18 cellular contexts compared by ENCODE assay signal in the genomic region with DNA sequence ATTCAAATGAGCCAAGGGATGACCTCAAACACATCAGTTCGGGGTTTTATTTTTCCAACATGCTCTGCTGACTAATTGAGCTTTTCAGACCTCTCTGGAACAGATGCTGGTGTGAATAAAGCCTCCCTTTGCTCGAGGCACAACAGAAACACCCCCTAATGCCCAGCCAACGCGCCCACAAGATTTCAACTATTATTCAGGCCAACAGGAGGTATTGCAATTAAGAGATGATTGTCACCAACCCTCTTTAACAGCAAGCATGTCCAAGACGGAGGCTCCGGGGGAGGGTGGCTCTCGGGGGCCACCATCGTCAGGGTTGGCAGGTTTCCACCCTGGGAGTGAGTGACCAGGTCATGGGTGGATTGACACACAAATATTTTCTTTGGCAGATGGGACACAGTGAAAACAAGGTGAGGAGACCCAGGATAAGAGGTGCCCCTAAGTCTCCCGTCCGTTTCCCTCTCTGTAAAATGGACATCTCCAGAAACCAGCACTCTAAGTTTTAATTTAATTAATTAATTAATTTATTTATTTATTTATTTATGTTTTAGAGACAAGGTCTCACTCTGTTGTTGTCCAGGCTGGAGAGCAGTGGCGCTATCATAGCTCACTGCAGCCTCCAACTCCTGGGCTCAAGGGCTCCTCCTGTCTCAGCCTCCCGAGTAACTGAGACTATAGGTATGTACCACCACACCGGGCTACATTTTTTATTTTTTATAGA. TPM values are rescaled to one million over a fixed set of nuclear protein-coding genes. Genes with fewer than 3 reads are reported as not detected.
DNase-seq lines count a peak whose midpoint lies in the region; ATAC-seq, FAIRE-seq and TF ChIP-seq lines count a peak whose summit lies in the region.
"Had no signal": no experiment of that assay in that cellular context is flagged by ENCODE, and none has a peak within 500 bp of the region (broad histone marks: within the 10 kb centered on the region; RNA-seq: fewer than 3 reads in every experiment).

No MANE protein-coding gene starts in this region.

- TF ChIP-seq CTCF in A549 (IDR thresholded peaks at IDR 0.05) (no peak), HEK293 (tag by site-specific recombination; IDR thresholded peaks at IDR 0.05) (no peak), osteocyte (IDR thresholded peaks at IDR 0.05) (no peak)

- H4K91ac ChIP-seq in neuronal stem cell (ENCODE audit: low read depth, low read length, poor library complexity) = no peak overlapping the region

- no peak overlapping the region for H3K4me3 Mint-ChIP-seq in osteocyte (ENCODE audit: unreplicated experiment)

- no peaks in the 10 kb centered on the region for H3K79me1 ChIP-seq in neuronal stem cell (ENCODE audit: low read depth, low read length)

- no peak for FAIRE-seq in A549 (lab: Jason Lieb, UNC)
- FAIRE-seq: G401.6 had no signal

- H3K4me1 ChIP-seq in A549 (peaks cover 13% of the 10 kb centered on the region; the same call in 1 of the 3 replicates), HEK293 (ENCODE audit: control insufficient read depth, insufficient read depth, low read length) (no peaks in the 10 kb centered on the region), neuronal stem cell (ENCODE audit: control insufficient read depth in 2 of 2, insufficient read depth in 1 of 2, low read depth in 1 of 2, low read length in 2 of 2) (peaks cover 0 to 4% of the 10 kb centered on the region in 2 donors)
- H3K4me1 ChIP-seq: SJCRH30 had no signal

- H2AK5ac ChIP-seq in neuronal stem cell (ENCODE audit: low read depth, low read length) = no peak overlapping the region

- H3K4me1 Mint-ChIP-seq in osteocyte (ENCODE audit: unreplicated experiment) = peaks cover 23% of the 10 kb centered on the region

- H3K27me3 Mint-ChIP-seq in osteocyte (ENCODE audit: unreplicated experiment) = peaks cover 10% of the 10 kb centered on the region

- no peak overlapping the region for H2BK12ac ChIP-seq in neuronal stem cell (ENCODE audit: low read length)

- H3K9me3 ChIP-seq in A549 = peaks cover 9% of the 10 kb centered on the region; the same call in 1 of the 3 replicates
- H3K9me3 ChIP-seq in HEK293 (ENCODE audit: control insufficient read depth, insufficient read depth, low read depth, low read length) = no peaks in the 10 kb centered on the region
- peaks cover 0 to 3% of the 10 kb centered on the region in 2 donors for H3K9me3 ChIP-seq in neuronal stem cell (replicated peaks in 1 of 2; ENCODE audit: control insufficient read depth in 2 of 2, insufficient read depth in 1 of 2, low read depth in 1 of 2, low read length in 2 of 2)
- H3K9me3 ChIP-seq: HAP-1, SJCRH30 had no signal

- TF ChIP-seq EP300 in A549 (IDR thresholded peaks at IDR 0.05) = no peak

- no peak overlapping the region for H3K23ac ChIP-seq in neuronal stem cell (ENCODE audit: low read depth, low read length, poor library complexity)

- H3K27ac ChIP-seq in A549 = no peak overlapping the region
- no peak overlapping the region for H3K27ac ChIP-seq in HEK293 (ENCODE audit: extremely low read depth, low read depth, low read length)
- H3K27ac ChIP-seq in neuronal stem cell (replicated peaks; ENCODE audit: low read length) = no peak overlapping the region
- H3K27ac ChIP-seq: GM23248, HL-60, PC-9, SJCRH30 had no signal

- ATAC-seq in A549 = no peak

- no peak overlapping the region for H3K9ac ChIP-seq in neuronal stem cell (ENCODE audit: low read depth, low read length, poor library complexity)
- H3K9ac ChIP-seq: GM23248 had no signal

- peaks cover 2 to 24% (median 14%) of the 10 kb centered on the region in 3 experiments for H3K27me3 ChIP-seq in neuronal stem cell (ENCODE audit: control insufficient read depth in 3 of 3, insufficient read depth in 3 of 3, low read depth in 1 of 3, low read length in 3 of 3)
- H3K27me3 ChIP-seq: SJCRH30 had no signal

- TF ChIP-seq POLR2A in A549 (IDR thresholded peaks at IDR 0.05; ENCODE audit: low read length) = no peak

- no peak overlapping the region for H3K18ac ChIP-seq in neuronal stem cell (ENCODE audit: low read length)

- H3K4me2 ChIP-seq in A549 = no peak overlapping the region
- H3K4me2 ChIP-seq in neuronal stem cell (ENCODE audit: insufficient read depth, low read length, poor library complexity, severe bottlenecking) = no peak overlapping the region
- H3K4me2 ChIP-seq: PC-9 had no signal

- TF ChIP-seq RAD21 in A549 (conservative IDR thresholded peaks at IDR 0.05 in 1 of 2, IDR thresholded peaks at IDR 0.05 in 1 of 2) = no peak

- no peak overlapping the region for H2BK5ac ChIP-seq in neuronal stem cell (ENCODE audit: low read length)

- no peak overlapping the region for H2AFZ ChIP-seq in neuronal stem cell (ENCODE audit: low read length)
- H2AFZ ChIP-seq: GM23248, PC-9 had no signal

- no peak overlapping the region for H3K27ac Mint-ChIP-seq in osteocyte (ENCODE audit: unreplicated experiment)

- H3K36me3 ChIP-seq in HEK293 (ENCODE audit: control insufficient read depth in 2 of 2, insufficient read depth in 1 of 2, low read length in 2 of 2) (no peaks in the 10 kb centered on the region), neuronal stem cell (replicated peaks in 1 of 2; ENCODE audit: control insufficient read depth in 2 of 2, insufficient read depth in 2 of 2, low read length in 2 of 2) (no peaks in the 10 kb centered on the region)
- H3K36me3 ChIP-seq: HAP-1, SJCRH30 had no signal

- no peak overlapping the region for H2BK120ac ChIP-seq in neuronal stem cell (ENCODE audit: low read depth, low read length)

- no peak overlapping the region for H4K8ac ChIP-seq in neuronal stem cell (ENCODE audit: low read depth, low read length)

- no peak overlapping the region for H2BK15ac ChIP-seq in neuronal stem cell (ENCODE audit: low read length)

- DNase-seq in A549 (ENCODE audit: low read depth in 1 of 2, low spot score in 1 of 2) (no peak), cerebellar cortex (ENCODE audit: low spot score) (peak; percentile 53), neuronal stem cell (ENCODE audit: low spot score) (peak; percentile 50), SIG-M5 treated with dmso at 0.1 percent for 504 hours (lab: John Stamatoyannopoulos, UW; ENCODE audit: unreplicated experiment) (no peak), osteocyte (ENCODE audit: extremely low spot score, unreplicated experiment) (no peak)
- no peak for DNase-seq in activated CD4-positive, alpha-beta T cell treated with anti-CD3 and anti-CD28 coated beads for 1 hour
- DNase-seq: ACHN, DND-41, GM23248, NCI-H1417 treated with DMSO at 0.1 percent for 48 hours, NCI-H187 treated with DMSO at 0.1 percent for 48 hours, NCI-H526, PC-9, SJCRH30 had no signal

- no peak overlapping the region for H3K4ac ChIP-seq in neuronal stem cell (ENCODE audit: low read length)

- no peaks in the 10 kb centered on the region for H3K9me3 Mint-ChIP-seq in osteocyte (ENCODE audit: unreplicated experiment)

- 60% methylated on average over 13 of the region's 13 CpGs for WGBS in A549 (ENCODE audit: missing lambda C conversion rate)
- WGBS in neuronal stem cell (ENCODE audit: extremely low coverage in 2 of 2, insufficient read length in 2 of 2, insufficient replicate concordance in 1 of 2), 2 donors = no CpG with 5 or more reads among the region's 13 CpGs

- CTCF ChIA-PET in A549 (lab: Yijun Ruan, JAX) = interaction anchor here (0.6 to 1.3 kb wide), 3 partner anchors 13 to 92 kb away, joined by 3 to 4 read pairs (median 3); no protein-coding TSS in a partner anchor
- CTCF ChIA-PET in HEK293 (lab: Yijun Ruan, JAX) = interaction anchor here (0.6 to 1.1 kb wide), 2 partner anchors 9 to 1599 kb away, joined by 3 to 5 read pairs; no protein-coding TSS in a partner anchor

- no peak overlapping the region for H3K4me3 ChIP-seq in A549
- H3K4me3 ChIP-seq in HEK293 (ENCODE audit: low read depth, low read length) = no peak overlapping the region
- no peak overlapping the region for H3K4me3 ChIP-seq in neuronal stem cell (ENCODE audit: low read length in 2 of 2)
- H3K4me3 ChIP-seq: GM23248, HAP-1, PC-9, SJCRH30 had no signal

- no peak overlapping the region for H3K14ac ChIP-seq in neuronal stem cell (ENCODE audit: low read length)

- H3K36me3 Mint-ChIP-seq in osteocyte (ENCODE audit: unreplicated experiment) = no peaks in the 10 kb centered on the region

- POLR2A ChIA-PET in A549 (lab: Yijun Ruan, JAX) (no interaction called here), HEK293 (lab: Yijun Ruan, JAX) (no interaction called here)

TF ChIP-seq in A549, 52 proteins besides CTCF, POLR2A, EP300 and RAD21:
- TF ChIP-seq ZC3H11A (IDR thresholded peaks at IDR 0.05) = peak; percentile 69
- TF ChIP-seq, protein P1, sequence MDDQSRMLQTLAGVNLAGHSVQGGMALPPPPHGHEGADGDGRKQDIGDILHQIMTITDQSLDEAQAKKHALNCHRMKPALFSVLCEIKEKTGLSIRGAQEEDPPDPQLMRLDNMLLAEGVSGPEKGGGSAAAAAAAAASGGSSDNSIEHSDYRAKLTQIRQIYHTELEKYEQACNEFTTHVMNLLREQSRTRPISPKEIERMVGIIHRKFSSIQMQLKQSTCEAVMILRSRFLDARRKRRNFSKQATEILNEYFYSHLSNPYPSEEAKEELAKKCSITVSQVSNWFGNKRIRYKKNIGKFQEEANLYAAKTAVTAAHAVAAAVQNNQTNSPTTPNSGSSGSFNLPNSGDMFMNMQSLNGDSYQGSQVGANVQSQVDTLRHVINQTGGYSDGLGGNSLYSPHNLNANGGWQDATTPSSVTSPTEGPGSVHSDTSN (IDR thresholded peaks at IDR 0.05) = no peak

TF ChIP-seq in HEK293, 187 proteins besides CTCF, POLR2A, EP300 and RAD21 (continues in another document):
- TF ChIP-seq HOXC10 (CRISPR knock-in tag; IDR thresholded peaks at IDR 0.05) (no peak), ZSCAN23 (tag by site-specific recombination; IDR thresholded peaks at IDR 0.05) (no peak), ZSCAN18 (tag by site-specific recombination; IDR thresholded peaks at IDR 0.05) (no peak), ZNF426 (tag by site-specific recombination; IDR thresholded peaks at IDR 0.05) (peak; percentile 38)

RNA-seq across cellular contexts. Expression of gene MAP1LC3B2, which starts 56.1 kb away (rescaled TPM):
- polyA plus RNA-seq in A549 (2011; rRNA removed) (2.8 and 6.7 TPM in 2 replicates), A549 (2017; fragmentation: RNase III; extraction: RNeasy Plus Mini Kit Qiagen cat#74134 plus additional on column Dnase treatment) (1.4 to 2.9 TPM (median 2.1 TPM) in 3 replicates)
- 0.50 and 0.57 TPM in 2 replicates for polyA plus RNA-seq in A549 (2012; cell fraction: cytosol; rRNA removed)
- 0.56 and 0.61 TPM in 2 replicates for polyA plus RNA-seq in A549 (2012; cell fraction: nucleus; rRNA removed)
- polyA minus RNA-seq in A549 (2011; rRNA and poly(A)+ RNA removed) = 2.8 TPM in 2 replicates
- polyA plus RNA-seq in neuronal stem cell (2013, experiment 1 of 2) = 1.5 TPM
- 1.5 TPM for polyA plus RNA-seq in neuronal stem cell (2013, experiment 2 of 2)
- total RNA-seq in osteocyte = 1.7 and 2.1 TPM in 2 replicates
- total RNA-seq: SJCRH30 had no signal

Comparison
In these comparisons a context has a peak if more than half of its experiments do, and no peak if none do; other contexts are left out.
1. DNase-seq: peak in cerebellar cortex (single experiment) and neuronal stem cell (single experiment); none in A549 (0 of 2), activated CD4-positive, alpha-beta T cell treated with anti-CD3 and anti-CD28 coated beads for 1 hour (single experiment), SIG-M5 treated with dmso at 0.1 percent for 504 hours (single experiment) and osteocyte (single experiment).